ENCODE assay signal across 21 cellular contexts in the genomic region with DNA sequence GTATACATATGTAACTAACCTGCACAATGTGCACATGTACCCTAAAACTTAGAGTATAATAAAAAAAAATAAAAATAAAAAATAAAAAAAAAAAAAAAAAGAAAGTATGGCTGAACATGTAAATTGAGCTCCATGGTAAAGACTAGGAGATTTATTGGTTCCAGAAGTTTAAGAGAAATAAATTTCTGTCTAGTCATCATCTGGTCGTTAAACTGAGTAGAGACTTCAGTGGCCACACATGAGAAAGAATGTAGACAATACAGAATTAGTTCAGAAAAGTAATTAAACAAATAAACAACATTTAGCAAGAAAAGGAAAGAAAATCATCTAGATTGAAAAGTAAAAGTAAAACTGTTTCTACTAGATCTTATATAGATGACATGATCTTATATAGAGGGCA. TPM values are rescaled to one million over a fixed set of nuclear protein-coding genes. Genes with fewer than 3 reads are reported as not detected.
"Had no signal": no experiment of that assay in that cellular context is flagged by ENCODE, and none has a peak within 500 bp of the region (broad histone marks: within the 10 kb centered on the region; RNA-seq: fewer than 3 reads in every experiment).

No MANE protein-coding gene starts in this region.

- DNase-seq: dermis blood vessel endothelial cell; foreskin melanocyte; head of caudate nucleus; kidney; left cardiac atrium; left ventricle myocardium inferior; lower lobe of right lung; naive B cell; posterior cingulate gyrus; sigmoid colon; stimulated activated CD4-positive, alpha-beta T cell treated with anti-CD3 and anti-CD28 coated beads, Interleukin-12 subunit alpha, Interleukin-12 subunit beta, amount 100 ng/mL, for 4 hours; stimulated activated naive CD4-positive, alpha-beta T cell treated with Interleukin-2 at 50 U/mL for 16 hours; trophoblast cell; uterus had no signal

- H3K79me2 ChIP-seq: hepatocyte had no signal

- H3K36me3 ChIP-seq: colonic mucosa, left ventricle myocardium inferior, lower lobe of right lung, neutrophil, sigmoid colon, uterus had no signal

- H3K36me3 Mint-ChIP-seq: memory B cell, naive B cell had no signal

- H2AFZ ChIP-seq: hepatocyte had no signal

- H3K4me1 ChIP-seq: colonic mucosa, left ventricle myocardium inferior, lower lobe of right lung, uterus had no signal

- H3K27ac ChIP-seq: colonic mucosa, left ventricle myocardium inferior, lower lobe of right lung, neutrophil, sigmoid colon, skin epidermis, uterus had no signal

- H3K27me3 ChIP-seq: colonic mucosa, hepatocyte, neutrophil, sigmoid colon, uterus had no signal

- H3K9me3 Mint-ChIP-seq: memory B cell had no signal

- ATAC-seq: left cardiac atrium, lower lobe of right lung had no signal

- H3K4me3 ChIP-seq: colonic mucosa, hepatocyte, left ventricle myocardium inferior, lower lobe of right lung, sigmoid colon, skin epidermis, uterus had no signal

- H3K4me3 Mint-ChIP-seq: memory B cell, naive B cell had no signal

- H3K4me2 ChIP-seq: hepatocyte had no signal

- FAIRE-seq: kidney had no signal

- H3K4me1 Mint-ChIP-seq: memory B cell, naive B cell had no signal

- H3K27ac Mint-ChIP-seq: memory B cell, naive B cell had no signal

- H3K9me3 ChIP-seq: colonic mucosa, left ventricle myocardium inferior, lower lobe of right lung, neutrophil, sigmoid colon, uterus had no signal

RNA-seq across cellular contexts. Expression of a gene that starts 12.4 kb away (rescaled TPM):
- total RNA-seq: pulmonary artery endothelial cell had no signal
- polyA plus RNA-seq: neural cell had no signal
